28 cellular contexts compared by ENCODE assay signal in the genomic region with DNA sequence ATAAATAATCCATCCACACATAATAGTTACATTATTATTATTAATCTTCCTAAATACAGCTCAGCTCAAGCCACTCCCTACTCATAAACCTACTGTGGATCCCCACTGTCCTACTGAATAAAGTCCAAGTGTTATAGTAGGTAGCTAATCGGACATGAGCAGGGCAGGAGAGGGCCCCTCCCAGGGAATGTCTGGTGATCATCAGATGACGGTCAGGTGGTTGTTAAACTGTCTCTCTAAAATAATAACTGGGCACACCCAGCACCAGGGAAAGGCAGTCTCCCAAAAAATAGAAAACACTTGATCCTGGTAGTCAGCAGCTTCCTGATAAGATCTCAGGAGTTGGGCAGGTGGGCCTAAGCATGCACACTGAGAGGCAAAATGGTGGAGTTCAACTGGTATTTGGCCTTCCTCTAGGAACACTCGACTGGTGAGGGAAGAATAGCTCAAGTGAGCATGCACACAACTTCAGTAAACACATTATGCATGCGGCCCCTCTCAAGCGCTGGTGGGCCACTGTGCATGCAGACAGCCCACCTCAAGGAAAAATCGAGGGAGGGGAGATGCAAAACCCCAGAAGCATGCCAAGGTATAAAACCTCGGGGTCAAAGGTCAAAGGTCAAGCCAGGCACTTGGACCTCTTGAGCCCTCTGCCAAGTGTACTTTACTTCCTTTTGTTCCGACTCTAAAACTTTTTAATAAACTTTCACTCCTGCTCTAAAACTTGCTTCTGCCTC.
A peak's percentile ranks its signal among the peaks of the same experiment; 100 is the strongest.
DNase-seq lines count a peak whose midpoint lies in the region; ATAC-seq, FAIRE-seq and TF ChIP-seq lines count a peak whose summit lies in the region.
"Had no signal": no experiment of that assay in that cellular context is flagged by ENCODE, and none has a peak within 500 bp of the region (broad histone marks: within the 10 kb centered on the region; RNA-seq: fewer than 3 reads in every experiment).

No MANE protein-coding gene starts in this region.

- RAD21 ChIA-PET in GM12878 (lab: Charles Lee; ENCODE audit: unreplicated experiment): no interaction called here

- WGBS in GM12878 (ENCODE audit: insufficient coverage, insufficient replicate concordance, low lambda C conversion rate, missing lambda C conversion rate): 50% methylated on average over 8 of the region's 8 CpGs
- WGBS in small intestine, 3 donors: 53 to 67% (median 53%) methylated on average over 8 of the region's 8 CpGs

- no peaks in the 10 kb centered on the region for H3K4me1 ChIP-seq in GM12878 (ENCODE audit: control insufficient read depth, insufficient read depth, low read length)
- peaks cover 35% of the 10 kb centered on the region for H3K4me1 ChIP-seq in lower lobe of right lung
- peaks cover 6 to 8% of the 10 kb centered on the region in 2 donors for H3K4me1 ChIP-seq in small intestine (ENCODE audit: control insufficient read depth in 2 of 2, insufficient read depth in 1 of 2, low read depth in 1 of 2, low read length in 1 of 2)
- H3K4me1 ChIP-seq: parathyroid adenoma had no signal

- H3K27ac ChIP-seq in GM12878 (ENCODE audit: control insufficient read depth, insufficient read depth): no peak overlapping the region
- H3K27ac ChIP-seq in lower lobe of right lung: peak overlapping the region; percentile 41
- peak overlapping the region in 1 of 2 donors; percentile 79 for H3K27ac ChIP-seq in small intestine (ENCODE audit: low read depth in 1 of 2, low read length in 1 of 2)
- H3K27ac ChIP-seq: 22Rv1, parathyroid adenoma had no signal

- H4K20me1 ChIP-seq in GM12878 (ENCODE audit: control insufficient read depth, insufficient read depth): no peaks in the 10 kb centered on the region

- TF ChIP-seq CTCF in GM12878 (IDR thresholded peaks at IDR 0.05 in 2 of 3, conservative IDR thresholded peaks at IDR 0.05 in 1 of 3; ENCODE audit: control insufficient read depth in 2 of 3, extremely low read depth in 1 of 3, insufficient read depth in 1 of 3, low read depth in 3 of 3, low read length in 3 of 3) (no peak), lower lobe of right lung (IDR thresholded peaks at IDR 0.05) (no peak)

- POLR2A ChIA-PET in GM12878 (lab: Charles Lee): interaction anchor here (0.6 to 1.2 kb wide), 2 partner anchors 13 to 194 kb away, joined by 3 to 6 read pairs; no protein-coding TSS in a partner anchor

- TF ChIP-seq RAD21 in GM12878 (IDR thresholded peaks at IDR 0.05; ENCODE audit: insufficient read depth, low read depth, low read length): no peak

- no TSS peak for BruUV-seq in GM12878 (replicated peaks; lab: Mats Ljungman, UMichigan)

- H3K9me3 Mint-ChIP-seq in activated CD4-positive, alpha-beta T cell treated with anti-CD3 and anti-CD28 coated beads, Interleukin-2, amount 10 ng/mL, durations not matched to agents 24 days and 14 days: no peaks in the 10 kb centered on the region
- H3K9me3 Mint-ChIP-seq: central memory CD8-positive, alpha-beta T cell; naive thymus-derived CD8-positive, alpha-beta T cell had no signal

- CTCF ChIA-PET in GM12878 (lab: Yijun Ruan, JAX): interaction anchor here (1.0 to 1.4 kb wide), 3 partner anchors 70 to 80 kb away, joined by 3 to 5 read pairs (median 3); no protein-coding TSS in a partner anchor

- DNase-seq in activated CD4-positive, alpha-beta T cell treated with anti-CD3 and anti-CD28 coated beads for 1 hour: peak; percentile 0
- no peak for DNase-seq in activated CD4-positive, alpha-beta T cell treated with anti-CD3 and anti-CD28 coated beads, Interleukin-2, amount 10 ng/mL, durations not matched to agents 24 days and 14 days
- DNase-seq in GM12878 (ENCODE audit: low read depth, low spot score) (no peak), lower lobe of right lung (no peak), small intestine (peak; percentile 51), HuH-7 (ENCODE audit: low spot score) (no peak)
- DNase-seq in stimulated activated CD4-positive, alpha-beta T cell treated with anti-CD3 and anti-CD28 coated beads, Interleukin-2, amount 100 ng/mL, for 48 hours: no peak
- DNase-seq: activated CD4-positive, alpha-beta T cell treated with anti-CD3 and anti-CD28 coated beads for 4 hours; activated gamma-delta T cell; COR-L47; DMS79 treated with DMSO at 0.1 percent for 48 hours; effector CD8-positive, alpha-beta T cell; NCI-H187; NCI-H774; OCI-M1; SHP77 treated with DMSO at 0.1 percent for 48 hours; stimulated activated CD4-positive, alpha-beta T cell treated with anti-CD3 and anti-CD28 coated beads, Interleukin-4, amount 100 ng/mL, for 4 hours had no signal

- H3K27me3 Mint-ChIP-seq in activated CD4-positive, alpha-beta T cell treated with anti-CD3 and anti-CD28 coated beads, Interleukin-2, amount 10 ng/mL, durations not matched to agents 24 days and 14 days: no peaks in the 10 kb centered on the region
- H3K27me3 Mint-ChIP-seq: central memory CD8-positive, alpha-beta T cell had no signal

- H3K4me3 ChIP-seq in GM12878: no peak overlapping the region
- no peak overlapping the region for H3K4me3 ChIP-seq in lower lobe of right lung
- H3K4me3 ChIP-seq in small intestine (ENCODE audit: low read depth in 1 of 2, low read length in 2 of 2): no peak overlapping the region
- H3K4me3 ChIP-seq: lung, stomach had no signal

- H3K27ac Mint-ChIP-seq in activated CD4-positive, alpha-beta T cell treated with anti-CD3 and anti-CD28 coated beads, Interleukin-2, amount 10 ng/mL, durations not matched to agents 24 days and 14 days: no peak overlapping the region
- H3K27ac Mint-ChIP-seq: naive thymus-derived CD8-positive, alpha-beta T cell had no signal

- H3K9me3 ChIP-seq in GM12878 (replicated peaks; ENCODE audit: control insufficient read depth, insufficient read depth, low read length): no peaks in the 10 kb centered on the region; the same call in 2 of the 3 replicates
- no peaks in the 10 kb centered on the region for H3K9me3 ChIP-seq in lower lobe of right lung
- no peaks in the 10 kb centered on the region for H3K9me3 ChIP-seq in small intestine (ENCODE audit: control insufficient read depth, low read depth)
- H3K9me3 ChIP-seq: stomach had no signal

- no peaks in the 10 kb centered on the region for H3K36me3 ChIP-seq in GM12878 (ENCODE audit: control insufficient read depth in 2 of 2, insufficient read depth in 2 of 2, low read length in 1 of 2)
- no peaks in the 10 kb centered on the region for H3K36me3 ChIP-seq in lower lobe of right lung
- H3K36me3 ChIP-seq in small intestine (ENCODE audit: control insufficient read depth in 2 of 2, insufficient read depth in 2 of 2, low read length in 2 of 2): no peaks in the 10 kb centered on the region
- H3K36me3 ChIP-seq: stomach had no signal

- no peak overlapping the region for H3K4me2 ChIP-seq in GM12878 (ENCODE audit: control insufficient read depth, insufficient read depth)

- H2AFZ ChIP-seq in GM12878 (ENCODE audit: control insufficient read depth, low read depth, low read length): no peak overlapping the region
- H2AFZ ChIP-seq: parathyroid adenoma had no signal

- H3K79me2 ChIP-seq in GM12878 (ENCODE audit: control insufficient read depth, insufficient read depth, low read length): no peaks in the 10 kb centered on the region
- H3K79me2 ChIP-seq: parathyroid adenoma had no signal

- H3K27me3 ChIP-seq in GM12878 (replicated peaks in 1 of 2; ENCODE audit: control insufficient read depth in 2 of 2, insufficient read depth in 2 of 2, low read length in 1 of 2) (no peaks in the 10 kb centered on the region; a peak in 2 of 4 replicates), lower lobe of right lung (ENCODE audit: low read depth) (no peaks in the 10 kb centered on the region), small intestine (ENCODE audit: control insufficient read depth in 2 of 2, insufficient read depth in 2 of 2, low read length in 2 of 2) (no peaks in the 10 kb centered on the region)
- H3K27me3 ChIP-seq: stomach had no signal

- no peak for FAIRE-seq in GM12878 (lab: Jason Lieb, UNC)
- no peak for FAIRE-seq in small intestine (lab: Jason Lieb, UNC)
- FAIRE-seq: H54, TTC549, urothelium cell line had no signal

- H3K9ac ChIP-seq in GM12878 (ENCODE audit: control insufficient read depth, insufficient read depth, low read length): no peak overlapping the region
- H3K9ac ChIP-seq: parathyroid adenoma had no signal

- intact Hi-C loops in activated CD4-positive, alpha-beta T cell treated with anti-CD3 and anti-CD28 coated beads, Interleukin-2, amount 10 ng/mL, durations not matched to agents 24 days and 14 days (cut with micrococcal nuclease): no loop called here
- intact Hi-C loops in GM12878 (cut with micrococcal nuclease; ENCODE audit: unreplicated experiment): no loop called here
- intact Hi-C loops in lower lobe of right lung (cut with DNase I): no loop called here

- in situ Hi-C loops in GM12878 (cut with MboI): no loop called here

- no peak overlapping the region for H3K4me3 Mint-ChIP-seq in activated CD4-positive, alpha-beta T cell treated with anti-CD3 and anti-CD28 coated beads, Interleukin-2, amount 10 ng/mL, durations not matched to agents 24 days and 14 days
- H3K4me3 Mint-ChIP-seq: B cell; central memory CD8-positive, alpha-beta T cell; naive thymus-derived CD8-positive, alpha-beta T cell had no signal

- TF ChIP-seq EP300 in GM12878 (IDR thresholded peaks at IDR 0.05; ENCODE audit: borderline replicate concordance in 1 of 2, control insufficient read depth in 1 of 2, low read depth in 2 of 2, low read length in 2 of 2): no peak

- no peak for TF ChIP-seq POLR2A in GM12878 (IDR thresholded peaks at IDR 0.05; ENCODE audit: low read depth, low read length)

- H3K36me3 Mint-ChIP-seq in activated CD4-positive, alpha-beta T cell treated with anti-CD3 and anti-CD28 coated beads, Interleukin-2, amount 10 ng/mL, durations not matched to agents 24 days and 14 days (ENCODE audit: low read depth): no peaks in the 10 kb centered on the region
- H3K36me3 Mint-ChIP-seq: naive thymus-derived CD8-positive, alpha-beta T cell had no signal

- H3K4me1 Mint-ChIP-seq in activated CD4-positive, alpha-beta T cell treated with anti-CD3 and anti-CD28 coated beads, Interleukin-2, amount 10 ng/mL, durations not matched to agents 24 days and 14 days: no peaks in the 10 kb centered on the region
- H3K4me1 Mint-ChIP-seq: central memory CD8-positive, alpha-beta T cell had no signal

- SMC1A ChIA-PET in GM12878 (lab: Charles Lee; ENCODE audit: uncharacterized antibody, unreplicated experiment): interaction anchor here (1.1 kb wide), 1 partner anchor 72 kb away, joined by 6 read pairs; no protein-coding TSS in a partner anchor

- no peak for ATAC-seq in GM12878
- no peak for ATAC-seq in lower lobe of right lung
- no peak for ATAC-seq in HG02588 (IDR thresholded peaks at IDR 0.05; ENCODE audit: unreplicated experiment)
- ATAC-seq: naive thymus-derived CD8-positive, alpha-beta T cell had no signal

TF ChIP-seq in GM12878, 131 proteins besides CTCF, POLR2A, EP300 and RAD21 (continues in another document):
- TF ChIP-seq CREB1 (IDR thresholded peaks at IDR 0.05; ENCODE audit: low read depth): no peak
- no peak for TF ChIP-seq SUZ12 (IDR thresholded peaks at IDR 0.05; ENCODE audit: unreplicated experiment)
- no peak for TF ChIP-seq RELA (IDR thresholded peaks at IDR 0.05; ENCODE audit: borderline replicate concordance, partially characterized antibody)
- TF ChIP-seq KLF5 (IDR thresholded peaks at IDR 0.05; ENCODE audit: partially characterized antibody): no peak
- TF ChIP-seq ATF7 (IDR thresholded peaks at IDR 0.05; ENCODE audit: low read depth): no peak
- TF ChIP-seq NFYA (IDR thresholded peaks at IDR 0.05; ENCODE audit: borderline replicate concordance, low read depth, low read length): no peak

Comparison
In these comparisons a context has a peak if more than half of its experiments do, and no peak if none do; other contexts are left out.
1. DNase-seq: peak in activated CD4-positive, alpha-beta T cell treated with anti-CD3 and anti-CD28 coated beads for 1 hour (single experiment) and small intestine (single experiment); none in activated CD4-positive, alpha-beta T cell treated with anti-CD3 and anti-CD28 coated beads, Interleukin-2, amount 10 ng/mL, durations not matched to agents 24 days and 14 days (single experiment), GM12878 (single experiment), lower lobe of right lung (single experiment), HuH-7 (single experiment) and stimulated activated CD4-positive, alpha-beta T cell treated with anti-CD3 and anti-CD28 coated beads, Interleukin-2, amount 100 ng/mL, for 48 hours (0 of 2).